In genomic region chr3:54122802-54123537, GRCh38 we compare ENCODE assay signal across 1 cellular context.
A peak's percentile ranks its signal among the peaks of the same experiment; 100 is the strongest.
TF ChIP-seq lines count a peak whose summit lies in the region.

No MANE protein-coding gene starts in this region.

TF ChIP-seq in WTC11, 78 proteins besides CTCF, POLR2A, EP300 and RAD21 (continued from another document):
- TF ChIP-seq USF2 (CRISPR knock-in tag; IDR thresholded peaks at IDR 0.05): no peak
- TF ChIP-seq ZNF512 (CRISPR knock-in tag; IDR thresholded peaks at IDR 0.05; ENCODE audit: borderline replicate concordance): no peak
- no peak for TF ChIP-seq NFYB (CRISPR knock-in tag; conservative IDR thresholded peaks at IDR 0.05; ENCODE audit: low read depth)
- TF ChIP-seq HMGXB4 (CRISPR knock-in tag; IDR thresholded peaks at IDR 0.05): no peak
- TF ChIP-seq ERG (CRISPR knock-in tag; IDR thresholded peaks at IDR 0.05): no peak
- no peak for TF ChIP-seq ZNF263 (CRISPR knock-in tag; IDR thresholded peaks at IDR 0.05; ENCODE audit: low read depth)
- no peak for TF ChIP-seq GTF2I (CRISPR knock-in tag; conservative IDR thresholded peaks at IDR 0.05)
- 0 out of 2 replicates have a peak, but pooled peaks have one; percentile 34 for TF ChIP-seq ZNF232 (CRISPR knock-in tag; IDR thresholded peaks at IDR 0.05)
